ENCODE assay signal across 1 cellular context in genomic region chrX:48940404-48940955, GRCh38.
TF ChIP-seq lines count a peak whose summit lies in the region.

No MANE protein-coding gene starts in this region.

TF ChIP-seq in GM12891, 5 proteins besides CTCF, POLR2A, EP300 and RAD21:
- TF ChIP-seq PAX5 (IDR thresholded peaks at IDR 0.05; ENCODE audit: insufficient read depth, low read length, severe bottlenecking) (no peak), POU2F2 (IDR thresholded peaks at IDR 0.05; ENCODE audit: low read depth, low read length) (no peak), TAF1 (IDR thresholded peaks at IDR 0.05; ENCODE audit: low read depth, low read length) (no peak), POLR2AphosphoS5 (IDR thresholded peaks at IDR 0.05; ENCODE audit: low read depth, low read length) (no peak), SPI1 (IDR thresholded peaks at IDR 0.05; ENCODE audit: low read depth, low read length) (no peak)
